Comparison of ENCODE assay signal across 12 cellular contexts in the genomic region with DNA sequence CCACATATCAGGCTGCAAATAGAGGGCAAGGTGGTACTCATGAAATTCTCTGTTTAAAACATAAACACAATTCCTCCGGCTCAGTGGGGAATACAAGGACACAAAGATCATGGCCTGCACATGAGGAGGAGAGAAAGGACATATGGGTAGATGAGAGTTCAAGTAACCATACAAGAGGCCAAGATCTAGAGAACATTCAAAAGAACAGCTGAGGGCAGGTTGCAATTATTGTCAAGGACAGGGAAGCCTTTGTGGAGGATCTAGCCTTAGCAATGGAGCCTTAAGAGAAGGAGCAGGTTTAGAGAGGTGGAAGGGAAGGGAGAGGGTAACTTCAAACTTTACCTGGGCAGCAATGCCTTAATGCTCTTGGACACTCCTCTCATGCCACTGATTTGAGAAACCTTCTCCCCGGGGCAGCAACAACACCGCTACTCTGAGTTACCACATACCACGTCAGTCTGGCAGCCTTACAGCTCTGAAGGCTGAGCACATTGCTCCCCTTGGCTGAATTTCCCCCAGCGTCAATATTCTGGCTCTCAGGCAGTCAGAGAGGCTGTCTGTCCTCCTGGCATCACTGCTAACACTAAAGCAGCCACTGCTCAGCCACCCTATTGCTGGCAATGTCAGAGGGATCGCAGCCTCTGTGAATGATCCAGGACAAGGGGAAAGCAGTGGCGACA. TPM values are rescaled to one million over a fixed set of nuclear protein-coding genes. Genes with fewer than 3 reads are reported as not detected.
DNase-seq lines count a peak whose midpoint lies in the region; ATAC-seq and TF ChIP-seq lines count a peak whose summit lies in the region.
"Had no signal": no experiment of that assay in that cellular context is flagged by ENCODE, and none has a peak within 500 bp of the region (broad histone marks: within the 10 kb centered on the region; RNA-seq: fewer than 3 reads in every experiment).

No MANE protein-coding gene starts in this region.

- no peaks in the 10 kb centered on the region for H3K4me1 Mint-ChIP-seq in activated CD8-positive, alpha-beta memory T cell treated with anti-CD3 and anti-CD28 coated beads, Interleukin-2, amount 10 ng/mL, durations not matched to agents 7 days and 5 days

- H3K36me3 Mint-ChIP-seq in activated CD8-positive, alpha-beta memory T cell treated with anti-CD3 and anti-CD28 coated beads, Interleukin-2, amount 10 ng/mL, durations not matched to agents 7 days and 5 days = peaks cover 6% of the 10 kb centered on the region

- no peak for TF ChIP-seq CTCF in gastroesophageal sphincter (IDR thresholded peaks at IDR 0.05)
- TF ChIP-seq CTCF in thyroid gland (IDR thresholded peaks at IDR 0.05) = no peak

- no peaks in the 10 kb centered on the region for H3K27me3 Mint-ChIP-seq in activated CD8-positive, alpha-beta memory T cell treated with anti-CD3 and anti-CD28 coated beads, Interleukin-2, amount 10 ng/mL, durations not matched to agents 7 days and 5 days

- H3K27ac ChIP-seq in gastroesophageal sphincter = peak overlapping the region in 3 of 4 donors; percentile 15 to 42 (median 23)
- H3K27ac ChIP-seq in thyroid gland = peak overlapping the region; percentile 46 to 80 (median 67)
- H3K27ac ChIP-seq: esophagus squamous epithelium had no signal

- no peak for TF ChIP-seq POLR2A in gastroesophageal sphincter (IDR thresholded peaks at IDR 0.05)
- TF ChIP-seq POLR2A in thyroid gland (IDR thresholded peaks at IDR 0.05) = peak in 1 of 2 donors; percentile 38

- 30 to 75% methylated on average over 2 to 6 of the region's 7 CpGs for WGBS in gastroesophageal sphincter (ENCODE audit: low coverage in 1 of 2), 2 donors
- 34 to 41% methylated on average over 7 of the region's 7 CpGs for WGBS in thyroid gland, 2 donors

- H3K27ac Mint-ChIP-seq in activated CD8-positive, alpha-beta memory T cell treated with anti-CD3 and anti-CD28 coated beads, Interleukin-2, amount 10 ng/mL, durations not matched to agents 7 days and 5 days = no peak overlapping the region

- peaks cover 0 to 8% (median 0%) of the 10 kb centered on the region in 3 donors for H3K9me3 ChIP-seq in gastroesophageal sphincter
- H3K9me3 ChIP-seq in thyroid gland = no peaks in the 10 kb centered on the region

- ATAC-seq in gastroesophageal sphincter (peak; percentile 88), HG02642 (IDR thresholded peaks at IDR 0.05; ENCODE audit: poor library complexity, unreplicated experiment) (no peak), GM21737 (IDR thresholded peaks at IDR 0.05; ENCODE audit: unreplicated experiment) (no peak)
- no peak for ATAC-seq in activated CD8-positive, alpha-beta memory T cell treated with anti-CD3 and anti-CD28 coated beads, Interleukin-2, amount 10 ng/mL, durations not matched to agents 7 days and 5 days

- no peak overlapping the region for H3K4me3 Mint-ChIP-seq in activated CD8-positive, alpha-beta memory T cell treated with anti-CD3 and anti-CD28 coated beads, Interleukin-2, amount 10 ng/mL, durations not matched to agents 7 days and 5 days

- CTCF ChIA-PET in activated CD8-positive, alpha-beta memory T cell treated with anti-CD3 and anti-CD28 coated beads, Interleukin-2, amount 10 ng/mL, durations not matched to agents 7 days and 5 days (lab: Charles Lee) = no interaction called here

- DNase-seq in amniotic epithelial cell (ENCODE audit: low read depth) (peak; percentile 39), myocyte (ENCODE audit: low read depth) (peak; percentile 67), thyroid gland (peak; percentile 89 to 92), NCI-H2107 (lab: John Stamatoyannopoulos, UW) (no peak)
- no peak for DNase-seq in activated CD8-positive, alpha-beta memory T cell treated with anti-CD3 and anti-CD28 coated beads, Interleukin-2, amount 10 ng/mL, durations not matched to agents 7 days and 5 days
- DNase-seq: activated gamma-delta T cell, esophagus squamous epithelium, NCI-H1105 treated with DMSO at 0.1 percent for 48 hours, NCI-H524 had no signal

- H3K27me3 ChIP-seq in gastroesophageal sphincter = no peaks in the 10 kb centered on the region
- no peaks in the 10 kb centered on the region for H3K27me3 ChIP-seq in thyroid gland
- H3K27me3 ChIP-seq: esophagus squamous epithelium had no signal

- peaks cover 0 to 40% (median 5%) of the 10 kb centered on the region in 3 donors for H3K4me1 ChIP-seq in gastroesophageal sphincter
- H3K4me1 ChIP-seq in thyroid gland = peaks cover 25 to 38% of the 10 kb centered on the region in 2 donors

- H3K4me3 ChIP-seq in gastroesophageal sphincter (no peak overlapping the region), thyroid gland (replicated peaks in 1 of 3) (no peak overlapping the region)
- H3K4me3 ChIP-seq: esophagus squamous epithelium had no signal

- H3K36me3 ChIP-seq in gastroesophageal sphincter = no peaks in the 10 kb centered on the region
- H3K36me3 ChIP-seq in thyroid gland = no peaks in the 10 kb centered on the region
- H3K36me3 ChIP-seq: esophagus squamous epithelium had no signal

- no peaks in the 10 kb centered on the region for H3K9me3 Mint-ChIP-seq in activated CD8-positive, alpha-beta memory T cell treated with anti-CD3 and anti-CD28 coated beads, Interleukin-2, amount 10 ng/mL, durations not matched to agents 7 days and 5 days (ENCODE audit: low read depth)

- no peak for TF ChIP-seq EP300 in gastroesophageal sphincter (IDR thresholded peaks at IDR 0.05)

- intact Hi-C loops in thyroid gland (cut with DNase I) = no loop called here

RNA-seq across cellular contexts. Expression of a gene that starts 55.5 kb away (rescaled TPM):
- total RNA-seq in gastroesophageal sphincter = 10 to 100 TPM; 19.4 to 30.4 (median 23.4) TPM
- total RNA-seq in myocyte = 32.5 and 35.2 TPM in 2 replicates
- 17.4 TPM for polyA plus RNA-seq in myocyte (2012)
- 10 to 100 TPM; 22.6 to 61.2 (median 43.3) TPM for total RNA-seq in thyroid gland
- total RNA-seq in activated CD8-positive, alpha-beta memory T cell treated with anti-CD3 and anti-CD28 coated beads, Interleukin-2, amount 10 ng/mL, durations not matched to agents 7 days and 5 days = 10 to 100 TPM; 27.8 to 38.1 TPM

Comparison
In these comparisons a context has a peak if more than half of its experiments do, and no peak if none do; other contexts are left out.
1. DNase-seq: peak in amniotic epithelial cell (single experiment), myocyte (single experiment) and thyroid gland (2 of 2); none in NCI-H2107 (single experiment) and activated CD8-positive, alpha-beta memory T cell treated with anti-CD3 and anti-CD28 coated beads, Interleukin-2, amount 10 ng/mL, durations not matched to agents 7 days and 5 days (single experiment).